In genomic region chr10:133242611-133243356, GRCh38 we compare ENCODE assay signal across 14 cellular contexts. TPM values are rescaled to one million over a fixed set of nuclear protein-coding genes. Genes with fewer than 3 reads are reported as not detected.
DNase-seq lines count a peak whose midpoint lies in the region; ATAC-seq and TF ChIP-seq lines count a peak whose summit lies in the region.
"Had no signal": no experiment of that assay in that cellular context is flagged by ENCODE, and none has a peak within 500 bp of the region (broad histone marks: within the 10 kb centered on the region; RNA-seq: fewer than 3 reads in every experiment).

No MANE protein-coding gene starts in this region.

- 0 out of 22 replicates have a peak overlapping the region, but pooled peaks of 1 of the 11 experiments have one; percentile 5 for H3K9ac ChIP-seq in BLaER1 treated with 17β-estradiol and CSF1 and Interleukin-3, amounts not matched to agents 10 nM and 100 nM

- no peak overlapping the region for H3K27ac ChIP-seq in BLaER1 treated with 17β-estradiol and CSF1 and Interleukin-3, amounts not matched to agents 10 nM and 100 nM
- H3K27ac ChIP-seq in GM23338 (ENCODE audit: low read depth) (no peak overlapping the region), A673 (ENCODE audit: low read depth, low read length, poor library complexity, severe bottlenecking) (no peak overlapping the region)
- H3K27ac ChIP-seq: HL-60, stomach had no signal

- no peak overlapping the region for H3K27ac Mint-ChIP-seq in GM23338
- H3K27ac Mint-ChIP-seq in naive B cell = peak overlapping the region in 2 of 6 donors; percentile 45 to 73

- CTCF ChIA-PET in A673 (lab: Charles Lee) = interaction anchor here (0.6 kb wide), 1 partner anchor 430 kb away, joined by 3 read pairs; no protein-coding TSS in a partner anchor

- peaks cover 29 to 66% (median 46%) of the 10 kb centered on the region in 11 experiments for H3K27me3 ChIP-seq in BLaER1 treated with 17β-estradiol and CSF1 and Interleukin-3, amounts not matched to agents 10 nM and 100 nM
- peaks cover 14% of the 10 kb centered on the region for H3K27me3 ChIP-seq in GM23338 (ENCODE audit: insufficient read depth)
- peaks cover 38% of the 10 kb centered on the region for H3K27me3 ChIP-seq in A673 (replicated peaks; ENCODE audit: insufficient read depth, low read depth, low read length, poor library complexity)

- peaks cover 39 to 98% (median 89%) of the 10 kb centered on the region in 10 experiments for H3K4me1 ChIP-seq in BLaER1 treated with 17β-estradiol and CSF1 and Interleukin-3, amounts not matched to agents 10 nM and 100 nM
- H3K4me1 ChIP-seq in GM23338 (ENCODE audit: insufficient read depth) (peaks cover 17% of the 10 kb centered on the region), A673 (ENCODE audit: insufficient read depth, low read length, poor library complexity, severe bottlenecking) (no peaks in the 10 kb centered on the region)

- H3K36me3 ChIP-seq in BLaER1 treated with 17β-estradiol and CSF1 and Interleukin-3, amounts not matched to agents 10 nM and 100 nM = no peaks in the 10 kb centered on the region
- H3K36me3 ChIP-seq in GM23338 (ENCODE audit: insufficient read depth) (no peaks in the 10 kb centered on the region), A673 (ENCODE audit: insufficient read depth, low read length, poor library complexity, severe bottlenecking) (no peaks in the 10 kb centered on the region)
- H3K36me3 ChIP-seq: HAP-1, stomach had no signal

- no peaks in the 10 kb centered on the region; the same call in 2 of the 3 replicates for H3K9me3 Mint-ChIP-seq in GM23338
- no peaks in the 10 kb centered on the region for H3K9me3 Mint-ChIP-seq in naive B cell

- ATAC-seq in GM23338 (no peak), naive B cell (ENCODE audit: low read depth in 2 of 2) (no peak)
- ATAC-seq: sciatic nerve had no signal

- H3K4me3 Mint-ChIP-seq in GM23338 = no peak overlapping the region
- H3K4me3 Mint-ChIP-seq in naive B cell = peak overlapping the region; percentile 24 to 89 (median 76)

- H3K4me3 ChIP-seq in BLaER1 treated with 17β-estradiol and CSF1 and Interleukin-3, amounts not matched to agents 10 nM and 100 nM = no peak overlapping the region
- H3K4me3 ChIP-seq in GM23338 (no peak overlapping the region), A673 (ENCODE audit: low read depth, low read length, poor library complexity, severe bottlenecking) (no peak overlapping the region)
- H3K4me3 ChIP-seq: HAP-1, stomach had no signal

- H3K4me1 Mint-ChIP-seq in GM23338 (peaks cover 28% of the 10 kb centered on the region), naive B cell (peaks cover 18 to 59% (median 40%) of the 10 kb centered on the region in 3 donors)

- peaks cover 4% of the 10 kb centered on the region; the same call in 1 of the 2 replicates for H3K79me2 ChIP-seq in GM23338 (replicated peaks; ENCODE audit: insufficient read depth)

- H3K27me3 Mint-ChIP-seq in GM23338 (ENCODE audit: insufficient read depth, low read depth, poor library complexity) (peaks cover 32% of the 10 kb centered on the region), naive B cell (peaks cover 7 to 25% (median 15%) of the 10 kb centered on the region in 3 donors)

- intact Hi-C loops in A673 (cut with micrococcal nuclease; ENCODE audit: unreplicated experiment) = no loop called here

- H3K4me2 ChIP-seq in BLaER1 treated with 17β-estradiol and CSF1 and Interleukin-3, amounts not matched to agents 10 nM and 100 nM = peak overlapping the region in 9 of 11 experiments; percentile 92 to 99 (median 97); a peak in 18 of 22 replicates
- H3K4me2 ChIP-seq in GM23338 = no peak overlapping the region

- H3F3A ChIP-seq in GM23338 (replicated peaks; ENCODE audit: low read depth) = 0 out of 2 replicates have a peak, but pooled peaks cover 3% of the 10 kb centered on the region

- peaks cover 5% of the 10 kb centered on the region; the same call in 2 of the 3 replicates for H3K36me3 Mint-ChIP-seq in GM23338 (ENCODE audit: low read depth)
- H3K36me3 Mint-ChIP-seq in naive B cell = no peaks in the 10 kb centered on the region

- no peaks in the 10 kb centered on the region for H3K9me2 ChIP-seq in GM23338 (ENCODE audit: insufficient read depth)

- BruUV-seq in A673 (replicated peaks; lab: Mats Ljungman, UMichigan) = no TSS peak

- no peak overlapping the region for H2AFZ ChIP-seq in GM23338

- TF ChIP-seq CTCF in GM23338 (conservative IDR thresholded peaks at IDR 0.05; ENCODE audit: low read depth in 2 of 2) = no peak
- TF ChIP-seq CTCF in A673 (conservative IDR thresholded peaks at IDR 0.05; ENCODE audit: low read depth, low read length) = no peak

- H4K20me1 ChIP-seq in BLaER1 treated with 17β-estradiol and CSF1 and Interleukin-3, amounts not matched to agents 10 nM and 100 nM = peaks cover 0 to 24% (median 0%) of the 10 kb centered on the region in 11 experiments; a peak in 8 of 22 replicates
- no peaks in the 10 kb centered on the region; the same call in 1 of the 2 replicates for H4K20me1 ChIP-seq in GM23338 (replicated peaks; ENCODE audit: insufficient read depth)

- POLR2A ChIA-PET in A673 (lab: Charles Lee; ENCODE audit: low non-redundant PET) = interaction anchor here (0.6 kb wide), 1 partner anchor 224 kb away, joined by 3 read pairs; no protein-coding TSS in a partner anchor

- no peaks in the 10 kb centered on the region for H3K9me3 ChIP-seq in BLaER1 treated with 17β-estradiol and CSF1 and Interleukin-3, amounts not matched to agents 10 nM and 100 nM (replicated peaks in 1 of 11)
- H3K9me3 ChIP-seq in A673 (ENCODE audit: low read depth, low read length, poor library complexity, severe bottlenecking) = no peaks in the 10 kb centered on the region
- H3K9me3 ChIP-seq: HAP-1, stomach had no signal

- DNase-seq in GM23338 (ENCODE audit: low spot score) = no peak
- peak; percentile 54 for DNase-seq in amniotic epithelial cell (ENCODE audit: low read depth)
- no peak for DNase-seq in naive B cell
- no peak for DNase-seq in NCI-H2227 (lab: John Stamatoyannopoulos, UW; ENCODE audit: unreplicated experiment)
- DNase-seq in NCI-H82 treated with DMSO at 0.1 percent for 48 hours (lab: John Stamatoyannopoulos, UW; ENCODE audit: unreplicated experiment) = no peak
- DNase-seq in A673 (ENCODE audit: low spot score) = no peak
- DNase-seq: activated CD4-positive, alpha-beta T cell treated with anti-CD3 and anti-CD28 coated beads, Interleukin-2, amount 50 U/mL, for 1 hour; activated effector memory CD4-positive, alpha-beta T cell treated with anti-CD3 and anti-CD28 coated beads, Interleukin-2, amount 50 U/mL, for 16 hours; MV-4-11; stomach had no signal

TF ChIP-seq in GM23338, 12 proteins besides CTCF, POLR2A, EP300 and RAD21:
- TF ChIP-seq CREB1 (CRISPR knock-in tag; IDR thresholded peaks at IDR 0.05; ENCODE audit: low read depth) (no peak), POLR2AphosphoS5 (IDR thresholded peaks at IDR 0.05; ENCODE audit: low read depth) (0 out of 2 replicates have a peak, but pooled peaks have one; percentile 33)

RNA-seq across cellular contexts. Expression of gene VENTX, which starts 5.1 kb away (rescaled TPM):
- total RNA-seq in GM23338 (2014; rRNA removed; shearing (Covaris generic)) = 6.3 and 8.1 TPM in 2 replicates
- polyA plus RNA-seq in GM23338 (2016; fragmentation: Nextera tagmentation; extraction: Ambion mirVana) (4.8 and 5.1 TPM in 2 replicates), naive B cell (ENCODE audit: low read depth in 6 of 6) (under 1 TPM in 5 of 6 donors, not detected in 1; 0.12 to 0.23 (median 0.16) TPM)
- not detected in 2 replicates for total RNA-seq in A673 (2021)

RNA-seq across cellular contexts. Expression of gene UTF1, which starts 12.8 kb away (rescaled TPM):
- total RNA-seq in GM23338 (2014; rRNA removed; shearing (Covaris generic)) = 7.7 and 12.2 TPM in 2 replicates
- polyA plus RNA-seq in GM23338 (2016; fragmentation: Nextera tagmentation; extraction: Ambion mirVana) = 51.4 and 55.7 TPM in 2 replicates
- polyA plus RNA-seq in naive B cell (ENCODE audit: low read depth in 6 of 6) = under 1 TPM in 5 of 6 donors, not detected in 1; 0.23 to 0.61 (median 0.27) TPM
- total RNA-seq in A673 (2021) = not detected in 2 replicates
- total RNA-seq: sciatic nerve, stomach had no signal
- polyA plus RNA-seq: stomach had no signal

RNA-seq across cellular contexts. Expression of gene ADAM8, which starts 33.9 kb away (rescaled TPM):
- total RNA-seq in GM23338 (2014; rRNA removed; shearing (Covaris generic)) = 5.5 and 7.4 TPM in 2 replicates
- polyA plus RNA-seq in GM23338 (2016; fragmentation: Nextera tagmentation; extraction: Ambion mirVana) = 1.9 and 2.1 TPM in 2 replicates
- 10 to 100 TPM; 30.0 to 56.1 (median 34.6) TPM for polyA plus RNA-seq in naive B cell (ENCODE audit: low read depth in 6 of 6)
- 1.0 and 1.2 TPM in 2 replicates for total RNA-seq in A673 (2021)
